Comparison of ENCODE assay signal across 8 cellular contexts in the genomic region with DNA sequence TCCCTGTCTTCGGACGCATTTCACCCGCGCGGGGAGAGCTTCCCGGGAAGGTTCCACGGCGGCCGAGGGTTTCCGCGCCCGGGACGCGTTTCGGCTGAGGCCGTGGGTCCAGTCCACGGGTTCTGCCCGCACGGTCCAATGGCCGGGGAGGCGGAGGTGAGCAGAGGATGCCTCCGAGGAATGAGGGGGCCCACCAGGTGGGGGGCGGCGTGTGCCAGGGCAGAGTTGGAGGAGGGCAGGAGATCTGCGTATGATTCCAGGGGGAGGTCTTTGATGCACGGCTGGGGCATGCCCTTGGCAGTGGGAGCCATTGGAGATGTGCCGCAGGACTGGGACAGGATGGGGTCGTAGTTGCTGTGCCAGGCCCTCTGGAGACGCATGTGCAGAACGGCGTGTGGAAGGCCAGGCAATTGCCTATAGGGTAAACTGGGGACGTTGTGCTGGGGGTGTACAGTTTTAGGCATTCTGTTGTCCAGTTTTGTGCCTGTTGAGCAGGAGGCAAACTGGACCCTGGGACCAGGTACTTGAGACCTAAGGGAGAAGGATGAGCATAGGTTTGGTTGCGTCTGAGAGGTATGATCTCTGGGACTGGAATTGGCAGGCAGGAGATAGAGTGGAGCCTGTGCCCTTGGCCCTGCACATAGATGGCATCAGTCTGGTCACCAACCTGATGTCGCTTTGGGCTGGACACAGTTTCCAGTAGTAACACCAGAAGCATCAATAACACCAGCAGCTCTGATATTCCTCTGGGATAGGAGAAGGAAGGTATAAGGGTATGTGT. TPM values are rescaled to one million over a fixed set of nuclear protein-coding genes. Genes with fewer than 3 reads are reported as not detected.
DNase-seq lines count a peak whose midpoint lies in the region; ATAC-seq and TF ChIP-seq lines count a peak whose summit lies in the region.

No MANE protein-coding gene starts in this region.

- peak overlapping the region; percentile 95 for H3K4me3 Mint-ChIP-seq in activated naive CD4-positive, alpha-beta T cell treated with anti-CD3 and anti-CD28 coated beads, Interleukin-2, amount 10 ng/mL, durations not matched to agents 7 days and 5 days
- H3K4me3 Mint-ChIP-seq in dendritic cell treated with granulocyte-macrophage colony-stimulating factor and Interleukin-4, amounts not matched to agents 40 ng/mL and 50 ng/mL, for 4 days = peak overlapping the region; percentile 96

- peak overlapping the region; percentile 57 for H3K27ac ChIP-seq in RWPE2 (ENCODE audit: poor library complexity, severe bottlenecking)
- no peak overlapping the region for H3K27ac ChIP-seq in mesendoderm (ENCODE audit: low read depth, low read length)
- peak overlapping the region; percentile 88 for H3K27ac ChIP-seq in upper lobe of right lung

- CTCF ChIA-PET in activated naive CD4-positive, alpha-beta T cell treated with anti-CD3 and anti-CD28 coated beads, Interleukin-2, amount 10 ng/mL, durations not matched to agents 7 days and 5 days (lab: Charles Lee) = interaction anchor here (0.7 kb wide), 1 partner anchor 42 kb away, joined by 3 read pairs; the partner anchor contains the start of gene ZNF324B

- peak; percentile 16 for ATAC-seq in HG03469 (IDR thresholded peaks at IDR 0.05; ENCODE audit: unreplicated experiment)
- peak; percentile 42 for ATAC-seq in RWPE2 (ENCODE audit: low read depth)
- ATAC-seq in upper lobe of right lung = peak; percentile 14
- ATAC-seq in GM19023 (IDR thresholded peaks at IDR 0.05; ENCODE audit: unreplicated experiment) = no peak

- no peaks in the 10 kb centered on the region for H3K79me2 ChIP-seq in mesendoderm (ENCODE audit: control insufficient read depth, insufficient read depth, low read length)

- peak; percentile 41 for DNase-seq in activated naive CD4-positive, alpha-beta T cell treated with anti-CD3 and anti-CD28 coated beads, Interleukin-2, amount 10 ng/mL, durations not matched to agents 7 days and 5 days
- no peak for DNase-seq in activated naive CD4-positive, alpha-beta T cell (lab: John Stamatoyannopoulos, UW)
- DNase-seq in RWPE2 (ENCODE audit: low spot score) = no peak
- no peak for DNase-seq in mesendoderm
- peak; percentile 73 for DNase-seq in upper lobe of right lung

- H3K23ac ChIP-seq in mesendoderm (ENCODE audit: low read length) = no peak overlapping the region

- H3K4me2 ChIP-seq in mesendoderm (ENCODE audit: low read length) = peak overlapping the region; percentile 80

- peaks cover 33% of the 10 kb centered on the region for H3K4me1 Mint-ChIP-seq in activated naive CD4-positive, alpha-beta T cell treated with anti-CD3 and anti-CD28 coated beads, Interleukin-2, amount 10 ng/mL, durations not matched to agents 7 days and 5 days
- peaks cover 35% of the 10 kb centered on the region for H3K4me1 Mint-ChIP-seq in dendritic cell treated with granulocyte-macrophage colony-stimulating factor and Interleukin-4, amounts not matched to agents 40 ng/mL and 50 ng/mL, for 4 days (ENCODE audit: low read depth)

- H3K27me3 ChIP-seq in RWPE2 (ENCODE audit: insufficient read depth, poor library complexity, severe bottlenecking) (no peaks in the 10 kb centered on the region), mesendoderm (ENCODE audit: insufficient read depth, low read length, poor library complexity) (no peaks in the 10 kb centered on the region), upper lobe of right lung (no peaks in the 10 kb centered on the region)

- H3K36me3 Mint-ChIP-seq in activated naive CD4-positive, alpha-beta T cell treated with anti-CD3 and anti-CD28 coated beads, Interleukin-2, amount 10 ng/mL, durations not matched to agents 7 days and 5 days = peaks cover 12% of the 10 kb centered on the region
- peaks cover 36% of the 10 kb centered on the region for H3K36me3 Mint-ChIP-seq in dendritic cell treated with granulocyte-macrophage colony-stimulating factor and Interleukin-4, amounts not matched to agents 40 ng/mL and 50 ng/mL, for 4 days (ENCODE audit: low read depth)

- no peak overlapping the region for H2AK5ac ChIP-seq in mesendoderm (ENCODE audit: low read length)

- no peaks in the 10 kb centered on the region for H3K4me1 ChIP-seq in RWPE2 (ENCODE audit: insufficient read depth, poor library complexity, severe bottlenecking)
- peaks cover 4% of the 10 kb centered on the region for H3K4me1 ChIP-seq in mesendoderm (ENCODE audit: control insufficient read depth, low read depth, low read length)
- H3K4me1 ChIP-seq in upper lobe of right lung = peaks cover 20% of the 10 kb centered on the region

- H3K9me3 ChIP-seq in RWPE2 (ENCODE audit: severe bottlenecking) (no peaks in the 10 kb centered on the region), upper lobe of right lung (no peaks in the 10 kb centered on the region)

- H2BK120ac ChIP-seq in mesendoderm (ENCODE audit: low read depth, low read length) = no peak overlapping the region

- H3K36me3 ChIP-seq in RWPE2 (ENCODE audit: low read depth) = peaks cover 7% of the 10 kb centered on the region
- no peaks in the 10 kb centered on the region for H3K36me3 ChIP-seq in mesendoderm (ENCODE audit: control insufficient read depth, insufficient read depth, low read length)
- H3K36me3 ChIP-seq in upper lobe of right lung = no peaks in the 10 kb centered on the region

- TF ChIP-seq CTCF in RWPE2 (IDR thresholded peaks at IDR 0.05; ENCODE audit: poor library complexity, severe bottlenecking) (no peak), upper lobe of right lung (IDR thresholded peaks at IDR 0.05) (no peak)

- intact Hi-C loops in dendritic cell treated with granulocyte-macrophage colony-stimulating factor and Interleukin-4, amounts not matched to agents 40 ng/mL and 50 ng/mL, for 4 days (cut with micrococcal nuclease) = loop anchor here (10.0 kb wide), 1 partner anchor 64 kb away; no protein-coding TSS in a partner anchor
- intact Hi-C loops in upper lobe of right lung (cut with DNase I) = no loop called here

- H4K5ac ChIP-seq in mesendoderm (ENCODE audit: low read length) = no peak overlapping the region

- no CpG with 5 or more reads among the region's 34 CpGs for WGBS in mesendoderm (ENCODE audit: extremely low coverage, insufficient coverage, low lambda C conversion rate)

- H3K56ac ChIP-seq in mesendoderm (ENCODE audit: low read length) = peak overlapping the region; percentile 92

- H3K9ac ChIP-seq in mesendoderm (ENCODE audit: low read length) = peak overlapping the region; percentile 88

- H3K79me1 ChIP-seq in mesendoderm (ENCODE audit: low read length) = no peaks in the 10 kb centered on the region

- H3K18ac ChIP-seq in mesendoderm (ENCODE audit: low read length) = no peak overlapping the region

- H3K27me3 Mint-ChIP-seq in activated naive CD4-positive, alpha-beta T cell treated with anti-CD3 and anti-CD28 coated beads, Interleukin-2, amount 10 ng/mL, durations not matched to agents 7 days and 5 days = no peaks in the 10 kb centered on the region
- no peaks in the 10 kb centered on the region for H3K27me3 Mint-ChIP-seq in dendritic cell treated with granulocyte-macrophage colony-stimulating factor and Interleukin-4, amounts not matched to agents 40 ng/mL and 50 ng/mL, for 4 days

- H3K9me3 Mint-ChIP-seq in activated naive CD4-positive, alpha-beta T cell treated with anti-CD3 and anti-CD28 coated beads, Interleukin-2, amount 10 ng/mL, durations not matched to agents 7 days and 5 days = no peaks in the 10 kb centered on the region
- H3K9me3 Mint-ChIP-seq in dendritic cell treated with granulocyte-macrophage colony-stimulating factor and Interleukin-4, amounts not matched to agents 40 ng/mL and 50 ng/mL, for 4 days = no peaks in the 10 kb centered on the region

- peak overlapping the region; percentile 16 for H3K27ac Mint-ChIP-seq in activated naive CD4-positive, alpha-beta T cell treated with anti-CD3 and anti-CD28 coated beads, Interleukin-2, amount 10 ng/mL, durations not matched to agents 7 days and 5 days
- peak overlapping the region; percentile 88 for H3K27ac Mint-ChIP-seq in dendritic cell treated with granulocyte-macrophage colony-stimulating factor and Interleukin-4, amounts not matched to agents 40 ng/mL and 50 ng/mL, for 4 days

- peak overlapping the region; percentile 86 for H3K4me3 ChIP-seq in RWPE2 (ENCODE audit: severe bottlenecking)
- peak overlapping the region; percentile 68 for H3K4me3 ChIP-seq in mesendoderm (ENCODE audit: low read length)
- H3K4me3 ChIP-seq in upper lobe of right lung = peak overlapping the region; percentile 97

- H3K4ac ChIP-seq in mesendoderm (ENCODE audit: low read depth, low read length) = no peak overlapping the region

- no peak overlapping the region for H2BK15ac ChIP-seq in mesendoderm (replicated peaks; ENCODE audit: low read depth)

- no peak overlapping the region for H2BK5ac ChIP-seq in mesendoderm (ENCODE audit: low read length)

- H4K8ac ChIP-seq in mesendoderm (ENCODE audit: low read depth, low read length) = no peak overlapping the region

RNA-seq across cellular contexts. Expression of gene ZNF584, which starts 0.8 kb away (rescaled TPM):
- polyA plus RNA-seq in mesendoderm (2013, experiment 1 of 2) = 2.0 TPM
- polyA plus RNA-seq in mesendoderm (2013, experiment 2 of 2) = 1.9 TPM
- 9.5 TPM for total RNA-seq in upper lobe of right lung

RNA-seq across cellular contexts. Expression of gene RNF225, which starts 13.7 kb away (rescaled TPM):
- polyA plus RNA-seq in mesendoderm (2013, experiment 1 of 2) = 0.06 TPM
- polyA plus RNA-seq in mesendoderm (2013, experiment 2 of 2) = 0.10 TPM
- total RNA-seq in upper lobe of right lung = 0.55 TPM

RNA-seq across cellular contexts. Expression of gene RPS5, which starts 22.1 kb away (rescaled TPM):
- 1,257 TPM for polyA plus RNA-seq in mesendoderm (2013, experiment 1 of 2)
- 1,274 TPM for polyA plus RNA-seq in mesendoderm (2013, experiment 2 of 2)
- 721 TPM for total RNA-seq in upper lobe of right lung

RNA-seq across cellular contexts. Expression of gene ZNF837, which starts 28.4 kb away (rescaled TPM):
- polyA plus RNA-seq in mesendoderm (2013, experiment 1 of 2) = 1.7 TPM
- 1.8 TPM for polyA plus RNA-seq in mesendoderm (2013, experiment 2 of 2)
- 1.6 TPM for total RNA-seq in upper lobe of right lung

RNA-seq across cellular contexts. Expression of gene ZNF132, which starts 30.8 kb away (rescaled TPM):
- 0.41 TPM for polyA plus RNA-seq in mesendoderm (2013, experiment 1 of 2)
- 0.32 TPM for polyA plus RNA-seq in mesendoderm (2013, experiment 2 of 2)
- 5.1 TPM for total RNA-seq in upper lobe of right lung

Comparison
In these comparisons a context has a peak if more than half of its experiments do, and no peak if none do; other contexts are left out.
1. DNase-seq: peak in activated naive CD4-positive, alpha-beta T cell treated with anti-CD3 and anti-CD28 coated beads, Interleukin-2, amount 10 ng/mL, durations not matched to agents 7 days and 5 days (single experiment) and upper lobe of right lung (single experiment); none in activated naive CD4-positive, alpha-beta T cell (0 of 4), RWPE2 (single experiment) and mesendoderm (single experiment).
2. Peak in every context shown above with its lines, with median percentiles within 50 percentile points of each other: H3K4me3 ChIP-seq.